24 cellular contexts compared by ENCODE assay signal in genomic region chr15:65059369-65059750, GRCh38. TPM values are rescaled to one million over a fixed set of nuclear protein-coding genes. Genes with fewer than 3 reads are reported as not detected.
DNase-seq lines count a peak whose midpoint lies in the region; ATAC-seq and TF ChIP-seq lines count a peak whose summit lies in the region.
"Had no signal": no experiment of that assay in that cellular context is flagged by ENCODE, and none has a peak within 500 bp of the region (broad histone marks: within the 10 kb centered on the region; RNA-seq: fewer than 3 reads in every experiment).

No MANE protein-coding gene starts in this region.

- H3K9me3 ChIP-seq in SK-N-SH, result no peaks in the 10 kb centered on the region
- H3K9me3 ChIP-seq in right atrium auricular region, result no peaks in the 10 kb centered on the region
- H3K9me3 ChIP-seq in spleen, result no peaks in the 10 kb centered on the region
- H3K9me3 ChIP-seq in uterus, result no peaks in the 10 kb centered on the region

- TF ChIP-seq RAD21 in SK-N-SH (IDR thresholded peaks at IDR 0.05; ENCODE audit: low read length), result no peak

- H3F3A ChIP-seq in SK-N-SH (replicated peaks; ENCODE audit: insufficient read depth), result no peaks in the 10 kb centered on the region

- H3K9me2 ChIP-seq in SK-N-SH, result no peaks in the 10 kb centered on the region

- H4K20me1 ChIP-seq in SK-N-SH (ENCODE audit: insufficient read depth), result no peaks in the 10 kb centered on the region

- no peak for TF ChIP-seq CTCF in SK-N-SH (IDR thresholded peaks at IDR 0.05)
- no peak for TF ChIP-seq CTCF in right atrium auricular region (IDR thresholded peaks at IDR 0.05)
- TF ChIP-seq CTCF in spleen (IDR thresholded peaks at IDR 0.05 in 8 of 11, conservative IDR thresholded peaks at IDR 0.05 in 3 of 11), result no peak
- TF ChIP-seq CTCF in uterus (IDR thresholded peaks at IDR 0.05), result no peak

- 0% methylated on average over 2 of the region's 3 CpGs for whole genome bisulfite sequencing in SK-N-SH (ENCODE audit: low lambda C conversion rate)
- 60 to 80% (median 75%) methylated on average over 3 of the region's 3 CpGs for WGBS in spleen, 5 donors

- ATAC-seq in SK-N-SH treated with all-trans-retinoic acid at 6 μM for 48 hours, result no peak
- ATAC-seq: CD8-positive, alpha-beta T cell; GM12878 had no signal

- intact Hi-C loops in spleen (cut with DNase I; ENCODE audit: low total_unique reads) (loop anchor here (10.0 kb wide), 1 partner anchor 215 kb away; no protein-coding TSS in a partner anchor), uterus (cut with DNase I; ENCODE audit: low total_unique reads) (no loop called here)

- CTCF ChIA-PET in SK-N-SH (lab: Yijun Ruan, JAX) (interaction anchor here (1.1 to 2.3 kb wide), 3 partner anchors 19 to 42 kb away, joined by 3 to 6 read pairs (median 6); no protein-coding TSS in a partner anchor), HEK293T (lab: Yijun Ruan, JAX) (no interaction called here)

- no peaks in the 10 kb centered on the region for H3K27me3 ChIP-seq in SK-N-SH (ENCODE audit: insufficient read depth)
- H3K27me3 ChIP-seq in right atrium auricular region, result no peaks in the 10 kb centered on the region
- peaks cover 0 to under 1% (median 0%) of the 10 kb centered on the region in 7 donors for H3K27me3 ChIP-seq in spleen (replicated peaks in 1 of 7)
- H3K27me3 ChIP-seq in uterus, result no peaks in the 10 kb centered on the region

- H3K36me3 ChIP-seq in SK-N-SH (replicated peaks in 1 of 2; ENCODE audit: control insufficient read depth in 1 of 2, insufficient read depth in 2 of 2, low read length in 1 of 2), result no peaks in the 10 kb centered on the region
- peaks cover 64% of the 10 kb centered on the region for H3K36me3 ChIP-seq in right atrium auricular region
- peaks cover 0 to 12% (median 0%) of the 10 kb centered on the region in 6 donors for H3K36me3 ChIP-seq in spleen
- no peaks in the 10 kb centered on the region for H3K36me3 ChIP-seq in uterus

- TF ChIP-seq EP300 in SK-N-SH (IDR thresholded peaks at IDR 0.05; ENCODE audit: borderline replicate concordance in 1 of 2, low read depth in 1 of 2, low read length in 1 of 2), result no peak

- no peak overlapping the region for H2AFZ ChIP-seq in SK-N-SH (ENCODE audit: low read depth)

- TF ChIP-seq POLR2A in spleen (IDR thresholded peaks at IDR 0.05) (no peak), uterus (IDR thresholded peaks at IDR 0.05) (no peak)

- POLR2A ChIA-PET in SK-N-SH (lab: Yijun Ruan, JAX), result interaction anchor here (0.6 kb wide), 1 partner anchor 28 kb away, joined by 3 read pairs; no protein-coding TSS in a partner anchor
- POLR2A ChIA-PET in HEK293T (lab: Yijun Ruan, JAX), result no interaction called here

- H3K9ac ChIP-seq in SK-N-SH, result no peak overlapping the region

- H3K79me2 ChIP-seq in SK-N-SH (ENCODE audit: insufficient read depth), result no peaks in the 10 kb centered on the region

- no peak overlapping the region for H3K4me2 ChIP-seq in SK-N-SH

- H3K4me3 ChIP-seq in SK-N-SH (ENCODE audit: low read depth in 2 of 2, low read length in 1 of 2) (no peak overlapping the region), right atrium auricular region (no peak overlapping the region), spleen (no peak overlapping the region), uterus (no peak overlapping the region)
- H3K4me3 ChIP-seq: GM12878 had no signal

- H3K27ac ChIP-seq in SK-N-SH (ENCODE audit: low read depth in 2 of 2, low read length in 1 of 2) (no peak overlapping the region), right atrium auricular region (peak overlapping the region; percentile 75 to 98), spleen (peak overlapping the region in 2 of 8 donors; percentile 36 to 54), uterus (peak overlapping the region; percentile 29 to 98)
- H3K27ac ChIP-seq: 22Rv1 had no signal

- peaks cover 0 to 4% of the 10 kb centered on the region in 2 experiments; a peak in 1 of 4 replicates for H3K4me1 ChIP-seq in SK-N-SH (ENCODE audit: control insufficient read depth in 1 of 2, insufficient read depth in 2 of 2, low read depth in 1 of 2, low read length in 1 of 2)
- H3K4me1 ChIP-seq in right atrium auricular region, result peaks cover 4 to 74% of the 10 kb centered on the region in 2 donors
- peaks cover 0 to 23% (median 0%) of the 10 kb centered on the region in 6 donors for H3K4me1 ChIP-seq in spleen
- H3K4me1 ChIP-seq in uterus, result peaks cover 3 to 10% of the 10 kb centered on the region in 2 donors

- peak; percentile 6 for DNase-seq in SK-N-SH
- DNase-seq in right atrium auricular region (ENCODE audit: low spot score), result no peak
- peak; percentile 41 for DNase-seq in spleen
- no peak for DNase-seq in uterus
- no peak for DNase-seq in stimulated activated naive CD4-positive, alpha-beta T cell (lab: John Stamatoyannopoulos, UW)
- no peak for DNase-seq in HEK293T (ENCODE audit: extremely low spot score)
- no peak for DNase-seq in NCI-H2081 (lab: John Stamatoyannopoulos, UW)
- DNase-seq: CD8-positive, alpha-beta T cell; GDM1; HFFc6; KBM-7; MV-4-11; NCI-H1417; NCI-H1930; NCI-H2171 treated with DMSO at 0.1 percent for 48 hours; NCI-H446 treated with DMSO at 0.1 percent for 48 hours; NK-92 treated with Interleukin-12 subunit alpha and Interleukin-12 subunit beta, amount 100 ng/mL, for 24 hours; RPMI8226 had no signal

TF ChIP-seq in SK-N-SH, 30 proteins besides CTCF, POLR2A, EP300 and RAD21:
- TF ChIP-seq RXRA (IDR thresholded peaks at IDR 0.05; ENCODE audit: borderline replicate concordance, low read depth) (no peak), SIN3A (IDR thresholded peaks at IDR 0.05; ENCODE audit: borderline replicate concordance, low read depth, low read length) (no peak), NRF1 (IDR thresholded peaks at IDR 0.05; ENCODE audit: low read depth, low read length) (no peak)

TF ChIP-seq in SK-N-SH treated with all-trans-retinoic acid at 6 μM for 48 hours, 23 proteins besides CTCF, POLR2A, EP300 and RAD21 (continues in another document):
- TF ChIP-seq ZNF70 (CRISPR knock-in tag; IDR thresholded peaks at IDR 0.05), result no peak
- no peak for TF ChIP-seq ZC3H10 (CRISPR knock-in tag; IDR thresholded peaks at IDR 0.05)
- TF ChIP-seq BACH2 (CRISPR knock-in tag; IDR thresholded peaks at IDR 0.05; ENCODE audit: borderline replicate concordance), result no peak
- no peak for TF ChIP-seq CSDC2 (CRISPR knock-in tag; IDR thresholded peaks at IDR 0.05)

TF ChIP-seq in HEK293T, 16 proteins besides CTCF, POLR2A, EP300 and RAD21:
- TF ChIP-seq ARNT (IDR thresholded peaks at IDR 0.05), result no peak
- TF ChIP-seq SUZ12 (IDR thresholded peaks at IDR 0.05), result no peak
- TF ChIP-seq FOXA1 (IDR thresholded peaks at IDR 0.05), result no peak
- no peak for TF ChIP-seq TARDBP (IDR thresholded peaks at IDR 0.05)
- TF ChIP-seq HDGF (IDR thresholded peaks at IDR 0.05; ENCODE audit: borderline replicate concordance), result no peak
- no peak for TF ChIP-seq SP1 (IDR thresholded peaks at IDR 0.05)
TF ChIP-seq in HEK293T: peak in this region for 0.

RNA-seq across cellular contexts. Expression of gene RASL12, which starts 8.4 kb away (rescaled TPM):
- polyA plus RNA-seq in SK-N-SH (2012; rRNA removed), result not detected in 2 replicates
- polyA plus RNA-seq in SK-N-SH (2012; cell fraction: cytosol; rRNA removed), result not detected in 2 replicates
- not detected in 2 replicates for polyA plus RNA-seq in SK-N-SH (2012; cell fraction: nucleus; rRNA removed)
- 100 to 1,000 TPM in 1 of 2 donors, 10 to 100 TPM in 1; 83.3 to 183 TPM for total RNA-seq in right atrium auricular region
- total RNA-seq in spleen, result 10 to 100 TPM in 2 of 7 donors, 1 to 10 TPM in 5; 8.3 to 38.5 (median 9.4) TPM
- polyA plus RNA-seq in spleen, result 1 to 10 TPM; 2.7 to 6.5 (median 6.1) TPM
- total RNA-seq in uterus, result 100 to 1,000 TPM in 1 of 4 donors, 10 to 100 TPM in 3; 65.3 to 116 (median 76.6) TPM
- total RNA-seq: CD8-positive, alpha-beta T cell; HFFc6; OCI-LY7 had no signal
- polyA plus RNA-seq: GM12878 had no signal

RNA-seq across cellular contexts. Expression of gene SLC51B, which starts 14.2 kb away (rescaled TPM):
- not detected in 2 replicates for polyA plus RNA-seq in SK-N-SH (2012; rRNA removed)
- polyA plus RNA-seq in SK-N-SH (2012; cell fraction: cytosol; rRNA removed), result not detected in 2 replicates
- polyA plus RNA-seq in SK-N-SH (2012; cell fraction: nucleus; rRNA removed), result not detected in 2 replicates
- total RNA-seq in right atrium auricular region, result not detected
- total RNA-seq in spleen, result not detected
- polyA plus RNA-seq in spleen, result under 1 TPM in 1 of 3 donors, not detected in 2; 0.09 TPM
- not detected for total RNA-seq in uterus
- total RNA-seq: CD8-positive, alpha-beta T cell; H4; HFFc6; OCI-LY7 had no signal
- polyA plus RNA-seq: BJ had no signal

RNA-seq across cellular contexts. Expression of gene KBTBD13, which starts 17.2 kb away (rescaled TPM):
- polyA plus RNA-seq in SK-N-SH (2012; rRNA removed), result not detected in 2 replicates
- polyA plus RNA-seq in SK-N-SH (2012; cell fraction: cytosol; rRNA removed), result not detected in 2 replicates
- polyA plus RNA-seq in SK-N-SH (2012; cell fraction: nucleus; rRNA removed), result not detected in 2 replicates
- 1 to 10 TPM; 2.6 to 4.4 TPM for total RNA-seq in right atrium auricular region
- not detected for total RNA-seq in spleen
- not detected for polyA plus RNA-seq in spleen
- 1 to 10 TPM in 1 of 4 donors, under 1 TPM in 1, not detected in 2; 0.21 to 1.3 TPM for total RNA-seq in uterus
- total RNA-seq: CD8-positive, alpha-beta T cell; H4; HFFc6; OCI-LY7 had no signal
- polyA plus RNA-seq: BJ, GM12878 had no signal

RNA-seq across cellular contexts. Expression of gene MTFMT, which starts 29.9 kb away (rescaled TPM):
- 12.1 and 12.7 TPM in 2 replicates for polyA plus RNA-seq in SK-N-SH (2012; rRNA removed)
- polyA plus RNA-seq in SK-N-SH (2012; cell fraction: cytosol; rRNA removed), result 14.1 and 14.6 TPM in 2 replicates
- 6.7 and 7.9 TPM in 2 replicates for polyA plus RNA-seq in SK-N-SH (2012; cell fraction: nucleus; rRNA removed)
- 10 to 100 TPM; 24.1 to 25.9 TPM for total RNA-seq in right atrium auricular region
- 10 to 100 TPM; 10.8 to 27.5 (median 14.8) TPM for total RNA-seq in spleen
- 1 to 10 TPM; 3.7 to 8.3 (median 5.7) TPM for polyA plus RNA-seq in spleen
- 10 to 100 TPM; 11.5 to 30.1 (median 21.0) TPM for total RNA-seq in uterus

RNA-seq across cellular contexts. Expression of gene UBAP1L, which starts 55.6 kb away (rescaled TPM):
- polyA plus RNA-seq in SK-N-SH (2012; rRNA removed) (1.8 and 1.9 TPM in 2 replicates), spleen (1 to 10 TPM; 2.5 to 8.4 (median 6.0) TPM)
- polyA plus RNA-seq in SK-N-SH (2012; cell fraction: cytosol; rRNA removed), result 0.10 and 0.22 TPM in 2 replicates
- polyA plus RNA-seq in SK-N-SH (2012; cell fraction: nucleus; rRNA removed), result 18.2 and 24.4 TPM in 2 replicates
- total RNA-seq in right atrium auricular region (1 to 10 TPM in 1 of 2 donors, under 1 TPM in 1; 0.48 to 1.1 TPM), spleen (10 to 100 TPM in 3 of 7 donors, 1 to 10 TPM in 4; 4.8 to 11.2 (median 7.9) TPM), uterus (10 to 100 TPM in 1 of 4 donors, 1 to 10 TPM in 2, under 1 TPM in 1; 0.77 to 16.0 (median 3.8) TPM)

Comparison
In these comparisons a context has a peak if more than half of its experiments do, and no peak if none do; other contexts are left out.
1. DNase-seq: peak in SK-N-SH (single experiment) and spleen (single experiment); none in right atrium auricular region (single experiment), uterus (0 of 2), stimulated activated naive CD4-positive, alpha-beta T cell (0 of 6), HEK293T (single experiment) and NCI-H2081 (0 of 2).
2. H3K27ac ChIP-seq: peak in right atrium auricular region (2 of 2) and uterus (2 of 2); none in SK-N-SH (0 of 2).